Comparison of ENCODE assay signal across 8 cellular contexts in the genomic region with DNA sequence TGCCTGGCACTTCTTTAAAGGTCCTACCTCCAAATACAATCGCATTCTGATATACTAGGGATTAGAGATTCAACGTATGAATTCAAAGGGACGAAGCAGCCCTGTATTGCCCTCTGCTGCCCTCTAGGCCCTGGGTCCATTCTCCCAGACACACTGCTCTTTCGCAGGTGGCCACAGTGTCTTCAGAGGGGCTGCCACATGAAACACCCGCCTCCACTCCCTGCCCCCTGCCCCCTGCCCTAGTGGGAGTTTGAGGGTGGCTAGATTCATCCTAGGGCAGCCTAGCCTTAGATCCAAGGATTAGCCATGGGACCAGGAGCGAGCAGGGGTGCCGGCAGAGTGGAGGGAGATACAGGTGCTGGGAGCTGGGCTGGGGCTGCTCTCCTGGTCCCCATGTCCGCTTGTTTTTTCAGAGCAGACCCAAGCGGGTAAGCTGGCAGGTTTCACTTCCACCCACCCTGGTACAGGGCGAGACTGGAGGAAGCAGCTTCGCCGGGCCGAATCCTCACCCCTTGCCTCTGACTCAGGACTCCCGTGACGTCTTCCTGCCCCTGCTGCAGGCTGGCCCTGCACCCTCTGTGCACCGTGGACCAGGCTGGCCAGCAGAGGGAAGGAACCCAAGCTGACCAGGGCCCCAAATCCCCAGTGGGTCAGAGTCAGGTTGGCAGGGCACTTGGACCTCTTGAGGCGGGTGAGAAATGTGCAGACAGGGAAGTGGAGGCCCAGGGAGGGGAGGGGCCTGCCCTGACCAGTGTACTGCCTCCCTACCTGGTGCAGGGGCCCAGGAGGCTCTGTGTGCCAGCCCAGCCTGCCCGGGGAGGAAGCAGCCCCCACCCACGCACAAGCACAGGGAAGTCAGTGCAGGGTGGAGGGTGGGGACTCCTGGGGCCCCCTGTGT. TPM values are rescaled to one million over a fixed set of nuclear protein-coding genes. Genes with fewer than 3 reads are reported as not detected.
A peak's percentile ranks its signal among the peaks of the same experiment; 100 is the strongest.
DNase-seq lines count a peak whose midpoint lies in the region; ATAC-seq and TF ChIP-seq lines count a peak whose summit lies in the region.

No MANE protein-coding gene starts in this region.

- H3K27ac ChIP-seq in SU-DHL-6 (ENCODE audit: low read depth, low read length) (peak overlapping the region; percentile 91), caudate nucleus (ENCODE audit: low read depth, low read length) (peak overlapping the region; percentile 52)

- no peaks in the 10 kb centered on the region for H3K79me2 ChIP-seq in SU-DHL-6 (ENCODE audit: insufficient read depth, low read length)

- peak overlapping the region; percentile 54 for H3K9ac ChIP-seq in SU-DHL-6 (ENCODE audit: low read length)

- peak overlapping the region; percentile 61 for H3K4me2 ChIP-seq in SU-DHL-6 (ENCODE audit: low read depth, low read length, poor library complexity, severe bottlenecking)

- peaks cover 0 to 2% (median 0%) of the 10 kb centered on the region in 3 donors for H3K27me3 Mint-ChIP-seq in CD14-positive monocyte (ENCODE audit: low read depth in 3 of 3)
- no peaks in the 10 kb centered on the region for H3K27me3 Mint-ChIP-seq in memory B cell

- peak overlapping the region; percentile 97 to 98 (median 97) for H3K27ac Mint-ChIP-seq in CD14-positive monocyte
- peak overlapping the region; percentile 95 for H3K27ac Mint-ChIP-seq in memory B cell

- H3K4me1 ChIP-seq in HAP-1: peaks cover 10% of the 10 kb centered on the region

- DNase-seq in CD14-positive monocyte (ENCODE audit: low spot score): peak; percentile 99
- DNase-seq in HAP-1 (ENCODE audit: low spot score in 2 of 2): peak; percentile 32 to 64
- DNase-seq in caudate nucleus (lab: John Stamatoyannopoulos, UW): peak in 29 of 61 donors; percentile 9 to 53 (median 27)
- DNase-seq in memory B cell (ENCODE audit: low spot score in 2 of 2): peak; percentile 77 to 78
- DNase-seq in stimulated activated naive CD8-positive, alpha-beta T cell treated with anti-CD3 and anti-CD28 coated beads, Interleukin-15, Interleukin-2, amounts not matched to agents 100 U/mL and 50 U/mL, for 24 hours: peak; percentile 88
- no peak for DNase-seq in GDM1 (lab: John Stamatoyannopoulos, UW)
- DNase-seq in effector CD4-positive, alpha-beta T cell: no peak

- peaks cover 5% of the 10 kb centered on the region for H3F3A ChIP-seq in SU-DHL-6 (ENCODE audit: insufficient read depth)

- peak; percentile 63 for TF ChIP-seq CTCF in CD14-positive monocyte (IDR thresholded peaks at IDR 0.05)
- TF ChIP-seq CTCF in SU-DHL-6 (IDR thresholded peaks at IDR 0.05; ENCODE audit: insufficient read depth, low read length, poor library complexity, severe bottlenecking): peak; percentile 26

- intact Hi-C loops in CD14-positive monocyte (cut with micrococcal nuclease): loop anchor here (1.0 to 10.0 kb wide), 10 partner anchors 14 to 772 kb away; no protein-coding TSS in a partner anchor

- no peaks in the 10 kb centered on the region for H4K20me1 ChIP-seq in SU-DHL-6 (ENCODE audit: low read depth, low read length)

- in situ Hi-C loops in HAP-1 (cut with MboI; ENCODE audit: low sequenced_read_pairs): loop anchor here (5.0 kb wide), 2 partner anchors 230 to 770 kb away; no protein-coding TSS in a partner anchor

- H3K36me3 ChIP-seq in HAP-1 (replicated peaks) (no peaks in the 10 kb centered on the region), SU-DHL-6 (ENCODE audit: low read length) (no peaks in the 10 kb centered on the region)

- ATAC-seq in memory B cell (ENCODE audit: low read depth): peak; percentile 74
- peak; percentile 75 for ATAC-seq in stimulated activated naive CD8-positive, alpha-beta T cell treated with anti-CD3 and anti-CD28 coated beads, Interleukin-15, Interleukin-2, amounts not matched to agents 100 U/mL and 50 U/mL, for 24 hours

- H2AFZ ChIP-seq in SU-DHL-6 (ENCODE audit: low read depth, low read length, severe bottlenecking): peak overlapping the region; percentile 93

- H3K9me3 ChIP-seq in HAP-1 (no peaks in the 10 kb centered on the region), SU-DHL-6 (ENCODE audit: insufficient read depth, low read length) (no peaks in the 10 kb centered on the region)

- H3K36me3 Mint-ChIP-seq in CD14-positive monocyte: peaks cover 9 to 11% of the 10 kb centered on the region in 2 donors
- no peaks in the 10 kb centered on the region for H3K36me3 Mint-ChIP-seq in memory B cell

- peaks cover 0 to 7% (median 0%) of the 10 kb centered on the region in 7 donors for H3K9me3 Mint-ChIP-seq in CD14-positive monocyte
- H3K9me3 Mint-ChIP-seq in memory B cell: peaks cover 1% of the 10 kb centered on the region

- no peaks in the 10 kb centered on the region for H3K9me2 ChIP-seq in SU-DHL-6 (replicated peaks; ENCODE audit: insufficient read depth, low read length)

- H3K27me3 ChIP-seq in HAP-1 (ENCODE audit: low read depth) (no peaks in the 10 kb centered on the region), SU-DHL-6 (ENCODE audit: low read length) (no peaks in the 10 kb centered on the region)

- H3K4me3 ChIP-seq in HAP-1: no peak overlapping the region
- no peak overlapping the region for H3K4me3 ChIP-seq in SU-DHL-6 (ENCODE audit: insufficient read depth, low read length, poor library complexity, severe bottlenecking)

- H3K4me1 Mint-ChIP-seq in CD14-positive monocyte (peaks cover 76% of the 10 kb centered on the region), memory B cell (peaks cover 40% of the 10 kb centered on the region)

- peak overlapping the region; percentile 82 to 85 for H3K4me3 Mint-ChIP-seq in CD14-positive monocyte
- H3K4me3 Mint-ChIP-seq in memory B cell: peak overlapping the region; percentile 79

RNA-seq across cellular contexts. Expression of a gene that starts 28.4 kb away (rescaled TPM):
- polyA plus RNA-seq in CD14-positive monocyte: 100 to 1,000 TPM; 180 to 233 TPM

RNA-seq across cellular contexts. Expression of a gene that starts 47.5 kb away (rescaled TPM):
- 10 to 100 TPM; 23.4 to 25.5 TPM for polyA plus RNA-seq in CD14-positive monocyte

RNA-seq across cellular contexts. Expression of a gene that starts 52.8 kb away (rescaled TPM):
- 100 to 1,000 TPM in 1 of 2 donors, 10 to 100 TPM in 1; 80.5 to 120 TPM for polyA plus RNA-seq in CD14-positive monocyte

Comparison
In these comparisons a context has a peak if more than half of its experiments do, and no peak if none do; other contexts are left out.
1. DNase-seq: peak in CD14-positive monocyte (single experiment), HAP-1 (2 of 2), memory B cell (2 of 2) and stimulated activated naive CD8-positive, alpha-beta T cell treated with anti-CD3 and anti-CD28 coated beads, Interleukin-15, Interleukin-2, amounts not matched to agents 100 U/mL and 50 U/mL, for 24 hours (single experiment); none in GDM1 (single experiment) and effector CD4-positive, alpha-beta T cell (single experiment).